Comparison of ENCODE assay signal across 8 cellular contexts in genomic region chr19:54136086-54136863, GRCh38. TPM values are rescaled to one million over a fixed set of nuclear protein-coding genes. Genes with fewer than 3 reads are reported as not detected.
DNase-seq lines count a peak whose midpoint lies in the region; FAIRE-seq and TF ChIP-seq lines count a peak whose summit lies in the region.

No MANE protein-coding gene starts in this region.

- no peaks in the 10 kb centered on the region for H3K27me3 ChIP-seq in BJ (ENCODE audit: control insufficient read depth, insufficient read depth, low read length)
- no peaks in the 10 kb centered on the region for H3K27me3 ChIP-seq in iPS-18a (ENCODE audit: control insufficient read depth, insufficient read depth, low read length)
- H3K27me3 ChIP-seq in stomach smooth muscle (ENCODE audit: control insufficient read depth in 1 of 2, insufficient read depth in 2 of 2, low read length in 2 of 2) = peaks cover 0 to 5% of the 10 kb centered on the region in 2 donors

- 0 out of 2 replicates have a peak, but pooled peaks have one; percentile 8 for TF ChIP-seq POLR2A in H54 (IDR thresholded peaks at IDR 0.05; ENCODE audit: low read depth, low read length)

- no peak for FAIRE-seq in H54 (lab: Jason Lieb, UNC)

- peak overlapping the region; percentile 37 for H3K4me3 ChIP-seq in BJ (ENCODE audit: low read depth, low read length)
- peak overlapping the region; percentile 80 for H3K4me3 ChIP-seq in iPS-18a (ENCODE audit: low read length)
- peak overlapping the region; percentile 84 to 85 for H3K4me3 ChIP-seq in stomach smooth muscle (ENCODE audit: low read length in 2 of 2)

- DNase-seq in BJ (ENCODE audit: low read depth) (no peak), H54 (ENCODE audit: insufficient read length, low spot score) (peak; percentile 63), ureter (ENCODE audit: low spot score) (no peak), COLO829 (ENCODE audit: low spot score) (no peak), A172 (ENCODE audit: low spot score) (no peak)
- no peak for DNase-seq in activated T-helper 1 cell treated with anti-CD3 and anti-CD28 coated beads, Interleukin-12 subunit alpha, Interleukin-12 subunit beta, Interleukin-2, Interleukin-4 antibody, amounts not matched to agents 30 ng/mL and 10 ng/mL and 1 ng/mL, durations not matched to agents 14 hours and 24 hours and 36 hours (ENCODE audit: low spot score)

- peaks cover 6% of the 10 kb centered on the region for H3K36me3 Mint-ChIP-seq in activated T-helper 1 cell treated with anti-CD3 and anti-CD28 coated beads, Interleukin-12 subunit alpha, Interleukin-12 subunit beta, Interleukin-2, Interleukin-4 antibody, amounts not matched to agents 30 ng/mL and 10 ng/mL and 1 ng/mL, durations not matched to agents 14 hours and 24 hours and 36 hours (ENCODE audit: low read depth)

- CTCF ChIA-PET in BJ (lab: Yijun Ruan, JAX) = interaction anchor here (1.1 kb wide), 1 partner anchor 17 kb away, joined by 4 read pairs; no protein-coding TSS in a partner anchor

- H3K36me3 ChIP-seq in BJ (ENCODE audit: control insufficient read depth, insufficient read depth, low read length) = peaks cover 8% of the 10 kb centered on the region; the same call in 1 of the 2 replicates
- H3K36me3 ChIP-seq in iPS-18a (ENCODE audit: control insufficient read depth, low read depth, low read length) = peaks cover 4% of the 10 kb centered on the region
- peaks cover 3 to 9% of the 10 kb centered on the region in 2 donors for H3K36me3 ChIP-seq in stomach smooth muscle (ENCODE audit: control insufficient read depth in 2 of 2, insufficient read depth in 2 of 2, low read length in 2 of 2)

- peak overlapping the region; percentile 78 for H3K27ac Mint-ChIP-seq in activated T-helper 1 cell treated with anti-CD3 and anti-CD28 coated beads, Interleukin-12 subunit alpha, Interleukin-12 subunit beta, Interleukin-2, Interleukin-4 antibody, amounts not matched to agents 30 ng/mL and 10 ng/mL and 1 ng/mL, durations not matched to agents 14 hours and 24 hours and 36 hours

- POLR2A ChIA-PET in BJ (lab: Charles Lee) = interaction anchor here (1.3 kb wide), 1 partner anchor 23 kb away, joined by 7 read pairs; the partner anchor contains the start of gene LENG1

- no peak overlapping the region for H3K27ac ChIP-seq in iPS-18a (ENCODE audit: low read length)
- H3K27ac ChIP-seq in stomach smooth muscle (ENCODE audit: low read length) = peak overlapping the region; percentile 53

- H3K9me3 ChIP-seq in iPS-18a (ENCODE audit: control insufficient read depth, low read depth, low read length) (no peaks in the 10 kb centered on the region), stomach smooth muscle (ENCODE audit: control insufficient read depth in 2 of 2, low read length in 2 of 2) (no peaks in the 10 kb centered on the region)

- H3K4me1 ChIP-seq in iPS-18a (ENCODE audit: control insufficient read depth, low read depth, low read length) = peaks cover 6% of the 10 kb centered on the region
- peaks cover 35% of the 10 kb centered on the region for H3K4me1 ChIP-seq in stomach smooth muscle (ENCODE audit: control insufficient read depth, insufficient read depth, low read length)

- H3K9ac ChIP-seq in iPS-18a (ENCODE audit: low read length) (peak overlapping the region; percentile 33), stomach smooth muscle (ENCODE audit: low read length in 2 of 2) (peak overlapping the region; percentile 29 to 72)

- peaks cover 33% of the 10 kb centered on the region for H3K4me1 Mint-ChIP-seq in activated T-helper 1 cell treated with anti-CD3 and anti-CD28 coated beads, Interleukin-12 subunit alpha, Interleukin-12 subunit beta, Interleukin-2, Interleukin-4 antibody, amounts not matched to agents 30 ng/mL and 10 ng/mL and 1 ng/mL, durations not matched to agents 14 hours and 24 hours and 36 hours (ENCODE audit: low read depth)

- intact Hi-C loops in activated T-helper 1 cell treated with anti-CD3 and anti-CD28 coated beads, Interleukin-12 subunit alpha, Interleukin-12 subunit beta, Interleukin-2, Interleukin-4 antibody, amounts not matched to agents 30 ng/mL and 10 ng/mL and 1 ng/mL, durations not matched to agents 14 hours and 24 hours and 36 hours (cut with micrococcal nuclease) = loop anchor here (2.0 to 10.0 kb wide), 3 partner anchors 705 to 1519 kb away; partner anchors contain the start of genes U2AF2 and ZNF761

- H3K27me3 Mint-ChIP-seq in activated T-helper 1 cell treated with anti-CD3 and anti-CD28 coated beads, Interleukin-12 subunit alpha, Interleukin-12 subunit beta, Interleukin-2, Interleukin-4 antibody, amounts not matched to agents 30 ng/mL and 10 ng/mL and 1 ng/mL, durations not matched to agents 14 hours and 24 hours and 36 hours (ENCODE audit: insufficient read depth) = no peaks in the 10 kb centered on the region

- H3K4me3 Mint-ChIP-seq in activated T-helper 1 cell treated with anti-CD3 and anti-CD28 coated beads, Interleukin-12 subunit alpha, Interleukin-12 subunit beta, Interleukin-2, Interleukin-4 antibody, amounts not matched to agents 30 ng/mL and 10 ng/mL and 1 ng/mL, durations not matched to agents 14 hours and 24 hours and 36 hours = peak overlapping the region; percentile 88

- H3K9me3 Mint-ChIP-seq in activated T-helper 1 cell treated with anti-CD3 and anti-CD28 coated beads, Interleukin-12 subunit alpha, Interleukin-12 subunit beta, Interleukin-2, Interleukin-4 antibody, amounts not matched to agents 30 ng/mL and 10 ng/mL and 1 ng/mL, durations not matched to agents 14 hours and 24 hours and 36 hours = no peaks in the 10 kb centered on the region

- no peak for TF ChIP-seq CTCF in BJ (IDR thresholded peaks at IDR 0.05; ENCODE audit: insufficient read depth, low read depth, low read length)

RNA-seq across cellular contexts. Expression of gene CNOT3, which starts 1.3 kb away (rescaled TPM):
- 6.2 and 6.3 TPM in 2 replicates for polyA plus RNA-seq in BJ (2011; rRNA removed)
- polyA minus RNA-seq in BJ (2011; rRNA and poly(A)+ RNA removed) = 11.3 and 19.7 TPM in 2 replicates
- 70.0 and 73.2 TPM in 2 replicates for total RNA-seq in activated T-helper 1 cell treated with anti-CD3 and anti-CD28 coated beads, Interleukin-12 subunit alpha, Interleukin-12 subunit beta, Interleukin-2, Interleukin-4 antibody, amounts not matched to agents 30 ng/mL and 10 ng/mL and 1 ng/mL, durations not matched to agents 14 hours and 24 hours and 36 hours
- 54.6 TPM for total RNA-seq in ureter
- total RNA-seq in A172 (2014; rRNA removed; shearing (Covaris generic)) = 21.1 and 25.5 TPM in 2 replicates

RNA-seq across cellular contexts. Expression of gene PRPF31, which starts 20.7 kb away (rescaled TPM):
- polyA plus RNA-seq in BJ (2011; rRNA removed) = 27.7 and 39.4 TPM in 2 replicates
- polyA minus RNA-seq in BJ (2011; rRNA and poly(A)+ RNA removed) = 14.2 and 17.5 TPM in 2 replicates
- 110 and 118 TPM in 2 replicates for total RNA-seq in activated T-helper 1 cell treated with anti-CD3 and anti-CD28 coated beads, Interleukin-12 subunit alpha, Interleukin-12 subunit beta, Interleukin-2, Interleukin-4 antibody, amounts not matched to agents 30 ng/mL and 10 ng/mL and 1 ng/mL, durations not matched to agents 14 hours and 24 hours and 36 hours
- 59.0 TPM for total RNA-seq in ureter
- total RNA-seq in A172 (2014; rRNA removed; shearing (Covaris generic)) = 135 and 162 TPM in 2 replicates

RNA-seq across cellular contexts. Expression of gene TFPT, which starts 20.8 kb away (rescaled TPM):
- 15.3 and 18.8 TPM in 2 replicates for polyA plus RNA-seq in BJ (2011; rRNA removed)
- 6.8 and 6.9 TPM in 2 replicates for polyA minus RNA-seq in BJ (2011; rRNA and poly(A)+ RNA removed)
- total RNA-seq in activated T-helper 1 cell treated with anti-CD3 and anti-CD28 coated beads, Interleukin-12 subunit alpha, Interleukin-12 subunit beta, Interleukin-2, Interleukin-4 antibody, amounts not matched to agents 30 ng/mL and 10 ng/mL and 1 ng/mL, durations not matched to agents 14 hours and 24 hours and 36 hours = 31.1 and 33.4 TPM in 2 replicates
- total RNA-seq in ureter = 16.8 TPM
- 49.9 and 53.8 TPM in 2 replicates for total RNA-seq in A172 (2014; rRNA removed; shearing (Covaris generic))

RNA-seq across cellular contexts. Expression of gene LENG1, which starts 23.2 kb away (rescaled TPM):
- 3.7 and 4.4 TPM in 2 replicates for polyA plus RNA-seq in BJ (2011; rRNA removed)
- 0.26 and 0.71 TPM in 2 replicates for polyA minus RNA-seq in BJ (2011; rRNA and poly(A)+ RNA removed)
- 5.8 and 6.6 TPM in 2 replicates for total RNA-seq in activated T-helper 1 cell treated with anti-CD3 and anti-CD28 coated beads, Interleukin-12 subunit alpha, Interleukin-12 subunit beta, Interleukin-2, Interleukin-4 antibody, amounts not matched to agents 30 ng/mL and 10 ng/mL and 1 ng/mL, durations not matched to agents 14 hours and 24 hours and 36 hours
- 5.8 TPM for total RNA-seq in ureter
- total RNA-seq in A172 (2014; rRNA removed; shearing (Covaris generic)) = 18.7 and 21.1 TPM in 2 replicates

RNA-seq across cellular contexts. Expression of gene NDUFA3, which starts 33.6 kb away (rescaled TPM):
- 26.6 and 45.8 TPM in 2 replicates for polyA plus RNA-seq in BJ (2011; rRNA removed)
- 168 and 237 TPM in 2 replicates for polyA minus RNA-seq in BJ (2011; rRNA and poly(A)+ RNA removed)
- total RNA-seq in activated T-helper 1 cell treated with anti-CD3 and anti-CD28 coated beads, Interleukin-12 subunit alpha, Interleukin-12 subunit beta, Interleukin-2, Interleukin-4 antibody, amounts not matched to agents 30 ng/mL and 10 ng/mL and 1 ng/mL, durations not matched to agents 14 hours and 24 hours and 36 hours = 110 and 125 TPM in 2 replicates
- 126 TPM for total RNA-seq in ureter
- total RNA-seq in A172 (2014; rRNA removed; shearing (Covaris generic)) = 79.7 and 156 TPM in 2 replicates
